ENCODE assay signal across 20 cellular contexts in the genomic region with DNA sequence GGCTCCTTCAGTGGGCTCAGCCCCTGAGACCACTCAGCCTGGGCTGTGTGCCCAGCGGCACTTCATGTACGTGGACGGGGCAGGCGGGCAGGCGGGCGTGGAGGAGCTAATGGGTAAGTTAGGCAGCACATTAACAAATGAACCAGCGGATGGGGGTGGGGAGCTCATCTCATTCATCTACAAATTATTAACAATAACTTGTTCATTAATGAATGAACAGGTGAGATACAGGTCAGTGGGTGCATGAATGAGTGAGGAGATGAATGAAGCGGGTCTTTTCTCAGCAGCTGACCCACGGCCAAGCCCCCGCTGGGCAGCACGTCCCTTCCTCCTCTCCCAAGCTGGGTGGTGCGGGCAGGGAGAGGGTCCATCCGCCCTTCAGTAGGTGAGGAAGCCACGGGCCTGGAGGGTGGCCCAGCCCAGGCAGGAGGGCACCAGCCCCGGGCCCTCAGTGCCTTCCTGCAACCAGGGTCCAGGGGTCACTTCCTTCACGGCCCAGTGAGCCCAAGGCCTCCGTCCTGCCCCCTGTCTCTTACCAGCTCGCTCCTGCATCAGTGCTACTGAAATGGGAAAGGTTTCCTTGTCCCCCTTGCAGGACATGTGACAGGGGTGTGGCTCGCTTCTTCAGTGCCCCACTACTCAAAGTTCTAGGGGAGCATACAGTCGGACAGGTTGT.
A peak's percentile ranks its signal among the peaks of the same experiment; 100 is the strongest.
DNase-seq lines count a peak whose midpoint lies in the region; ATAC-seq and TF ChIP-seq lines count a peak whose summit lies in the region.
"Had no signal": no experiment of that assay in that cellular context is flagged by ENCODE, and none has a peak within 500 bp of the region (broad histone marks: within the 10 kb centered on the region; RNA-seq: fewer than 3 reads in every experiment).

No MANE protein-coding gene starts in this region.

- TF ChIP-seq CTCF in lower lobe of right lung (IDR thresholded peaks at IDR 0.05) (no peak), suprapubic skin (IDR thresholded peaks at IDR 0.05) (no peak)

- peaks cover 3% of the 10 kb centered on the region for H3K36me3 Mint-ChIP-seq in effector memory CD8-positive, alpha-beta T cell (ENCODE audit: insufficient read depth)
- H3K36me3 Mint-ChIP-seq: CD8-positive, alpha-beta memory T cell had no signal

- no peaks in the 10 kb centered on the region for H3K9me3 ChIP-seq in lower lobe of right lung
- H3K9me3 ChIP-seq in suprapubic skin: no peaks in the 10 kb centered on the region

- no peaks in the 10 kb centered on the region for H3K4me1 Mint-ChIP-seq in effector memory CD8-positive, alpha-beta T cell (ENCODE audit: low read depth in 2 of 2)
- H3K4me1 Mint-ChIP-seq: CD8-positive, alpha-beta memory T cell had no signal

- H3K36me3 ChIP-seq in lower lobe of right lung (no peaks in the 10 kb centered on the region), suprapubic skin (no peaks in the 10 kb centered on the region)
- H3K36me3 ChIP-seq: tibial nerve had no signal

- intact Hi-C loops in lower lobe of right lung (cut with DNase I): no loop called here

- H3K4me3 ChIP-seq in lower lobe of right lung (no peak overlapping the region), suprapubic skin (no peak overlapping the region)
- H3K4me3 ChIP-seq: GM23248, tibial nerve had no signal

- H3K4me3 Mint-ChIP-seq in effector memory CD8-positive, alpha-beta T cell: no peak overlapping the region
- H3K4me3 Mint-ChIP-seq: activated T-helper 1 cell treated with anti-CD3 and anti-CD28 coated beads, Interleukin-12 subunit alpha, Interleukin-12 subunit beta, Interleukin-2, Interleukin-4 antibody, amounts not matched to agents 30 ng/mL and 10 ng/mL and 1 ng/mL, durations not matched to agents 14 hours and 24 hours and 36 hours; CD8-positive, alpha-beta memory T cell; T-helper 1 cell treated with Interleukin-12 subunit alpha and Interleukin-12 subunit beta and Interleukin-4 antibody, amounts not matched to agents 30 μg/mL and 1 μg/mL, for 36 hours had no signal

- H3K27me3 Mint-ChIP-seq in effector memory CD8-positive, alpha-beta T cell: peaks cover 0 to 1% of the 10 kb centered on the region in 2 donors
- H3K27me3 Mint-ChIP-seq: CD8-positive, alpha-beta memory T cell had no signal

- H3K27ac ChIP-seq in lower lobe of right lung: no peak overlapping the region
- no peak overlapping the region for H3K27ac ChIP-seq in suprapubic skin
- H3K27ac ChIP-seq: GM23248, tibial nerve had no signal

- no peaks in the 10 kb centered on the region for H3K9me3 Mint-ChIP-seq in effector memory CD8-positive, alpha-beta T cell
- H3K9me3 Mint-ChIP-seq: activated T-helper 1 cell treated with anti-CD3 and anti-CD28 coated beads, Interleukin-12 subunit alpha, Interleukin-12 subunit beta, Interleukin-2, Interleukin-4 antibody, amounts not matched to agents 30 ng/mL and 10 ng/mL and 1 ng/mL, durations not matched to agents 14 hours and 24 hours and 36 hours; T-helper 1 cell treated with Interleukin-12 subunit alpha and Interleukin-12 subunit beta and Interleukin-4 antibody, amounts not matched to agents 30 μg/mL and 1 μg/mL, for 36 hours had no signal

- ATAC-seq in lower lobe of right lung: no peak
- ATAC-seq in effector memory CD8-positive, alpha-beta T cell (replicated peaks): no peak
- ATAC-seq: left lobe of liver, sciatic nerve had no signal

- DNase-seq in activated T-cell treated with anti-CD3 and anti-CD28 coated beads, Interleukin-2, amount 50 U/mL, for 1 hour: peak; percentile 8
- no peak for DNase-seq in activated T-cell treated with anti-CD3 and anti-CD28 coated beads for 4 hours
- DNase-seq in activated CD8-positive, alpha-beta memory T cell treated with anti-CD3 and anti-CD28 coated beads, Interleukin-2, amount 50 U/mL, for 4 hours: peak; percentile 11
- peak; percentile 35 for DNase-seq in lower lobe of right lung
- peak; percentile 46 to 75 for DNase-seq in suprapubic skin (ENCODE audit: low spot score in 2 of 2)
- DNase-seq in SKM-1 (lab: John Stamatoyannopoulos, UW; ENCODE audit: unreplicated experiment): no peak
- no peak for DNase-seq in effector memory CD8-positive, alpha-beta T cell
- no peak for DNase-seq in dermis blood vessel endothelial cell
- DNase-seq: ACHN; GM23248; hippocampal formation; NCI-H1436 treated with DMSO at 0.1 percent for 48 hours; NK-92 treated with Interleukin-12 subunit alpha and Interleukin-12 subunit beta, amount 100 ng/mL, for 24 hours; stimulated activated CD4-positive, alpha-beta T cell treated with anti-CD3 and anti-CD28 coated beads, Interleukin-2, amount 100 ng/mL, for 48 hours had no signal

- no peaks in the 10 kb centered on the region for H3K4me1 ChIP-seq in lower lobe of right lung
- no peaks in the 10 kb centered on the region for H3K4me1 ChIP-seq in suprapubic skin
- H3K4me1 ChIP-seq: tibial nerve had no signal

- no peak for TF ChIP-seq EP300 in suprapubic skin (IDR thresholded peaks at IDR 0.05)

- TF ChIP-seq POLR2A in suprapubic skin (IDR thresholded peaks at IDR 0.05): no peak

- H3K27ac Mint-ChIP-seq in effector memory CD8-positive, alpha-beta T cell: no peak overlapping the region
- H3K27ac Mint-ChIP-seq: activated T-helper 1 cell treated with anti-CD3 and anti-CD28 coated beads, Interleukin-12 subunit alpha, Interleukin-12 subunit beta, Interleukin-2, Interleukin-4 antibody, amounts not matched to agents 30 ng/mL and 10 ng/mL and 1 ng/mL, durations not matched to agents 14 hours and 24 hours and 36 hours; CD8-positive, alpha-beta memory T cell; T-helper 1 cell treated with Interleukin-12 subunit alpha and Interleukin-12 subunit beta and Interleukin-4 antibody, amounts not matched to agents 30 μg/mL and 1 μg/mL, for 36 hours had no signal

- H3K27me3 ChIP-seq in lower lobe of right lung (ENCODE audit: low read depth) (no peaks in the 10 kb centered on the region), suprapubic skin (no peaks in the 10 kb centered on the region)
- H3K27me3 ChIP-seq: tibial nerve had no signal

- 86% methylated on average over 16 of the region's 20 CpGs for WGBS in suprapubic skin

Comparison
In these comparisons a context has a peak if more than half of its experiments do, and no peak if none do; other contexts are left out.
1. DNase-seq: peak in activated T-cell treated with anti-CD3 and anti-CD28 coated beads, Interleukin-2, amount 50 U/mL, for 1 hour (single experiment), activated CD8-positive, alpha-beta memory T cell treated with anti-CD3 and anti-CD28 coated beads, Interleukin-2, amount 50 U/mL, for 4 hours (single experiment), lower lobe of right lung (single experiment) and suprapubic skin (2 of 2); none in activated T-cell treated with anti-CD3 and anti-CD28 coated beads for 4 hours (single experiment), SKM-1 (single experiment), effector memory CD8-positive, alpha-beta T cell (0 of 3) and dermis blood vessel endothelial cell (single experiment).